34 cellular contexts compared by ENCODE assay signal in genomic region chr4:58564695-58565094, GRCh38.
"Had no signal": no experiment of that assay in that cellular context is flagged by ENCODE, and none has a peak within 500 bp of the region (broad histone marks: within the 10 kb centered on the region; RNA-seq: fewer than 3 reads in every experiment).

No MANE protein-coding gene starts in this region.

- H3K9me3 ChIP-seq: MG63, Peyer's patch had no signal

- H3K27me3 ChIP-seq: MG63, Peyer's patch, SJSA1 had no signal

- H3K4me3 ChIP-seq: MG63, Peyer's patch, SJSA1 had no signal

- H3K36me3 ChIP-seq: MG63, Peyer's patch, SJSA1, WERI-Rb-1 had no signal

- H3K27ac ChIP-seq: SJSA1, WERI-Rb-1 had no signal

- DNase-seq: activated CD4-positive, alpha-beta memory T cell treated with anti-CD3 and anti-CD28 coated beads, Interleukin-2, amount 10 ng/mL, durations not matched to agents 7 days and 5 days; activated CD4-positive, alpha-beta T cell treated with anti-CD3 and anti-CD28 coated beads for 1 hour; activated CD4-positive, alpha-beta T cell treated with anti-CD3 and anti-CD28 coated beads for 48 hours; activated CD4-positive, CD25-positive, alpha-beta regulatory T cell; activated CD8-positive, alpha-beta memory T cell treated with anti-CD3 and anti-CD28 coated beads for 24 hours; activated CD8-positive, alpha-beta memory T cell treated with anti-CD3 and anti-CD28 coated beads, Interleukin-2, amount 10 ng/mL, durations not matched to agents 7 days and 5 days; activated CD8-positive, alpha-beta memory T cell treated with anti-CD3 and anti-CD28 coated beads, Interleukin-2, amount 50 U/mL, for 48 hours; activated effector memory CD4-positive, alpha-beta T cell treated with Interleukin-2 at 50 U/mL for 16 hours; activated naive CD4-positive, alpha-beta T cell treated with anti-CD3 and anti-CD28 coated beads, Interleukin-2, amount 10 ng/mL, durations not matched to agents 7 days and 5 days; activated naive CD8-positive, alpha-beta T cell treated with anti-CD3 and anti-CD28 coated beads, Interleukin-2, amount 50 U/mL, for 24 hours; activated T-cell treated with anti-CD3 and anti-CD28 coated beads, Interleukin-2, amount 50 U/mL, for 48 hours; anterior cingulate cortex; caudate nucleus; cerebellar nuclear complex; Kasumi-1; KG1; MG63; MV-4-11; NCI-H1092; NCI-H1436 treated with DMSO at 0.1 percent for 48 hours; NCI-H1930; NCI-H2081 treated with DMSO at 0.1 percent for 48 hours; NCI-H2171; NCI-H446 treated with DMSO at 0.1 percent for 48 hours; NCI-H524; NK-92 treated with Interleukin-12 subunit alpha and Interleukin-12 subunit beta, amount 100 ng/mL, for 24 hours; PC-3; RPMI8226; SHP77 treated with DMSO at 0.1 percent for 48 hours; T1000; WERI-Rb-1 had no signal

- H3K4me1 ChIP-seq: Peyer's patch, SJSA1 had no signal

- ATAC-seq: activated CD8-positive, alpha-beta memory T cell treated with anti-CD3 and anti-CD28 coated beads, Interleukin-2, amount 10 ng/mL, durations not matched to agents 7 days and 5 days; activated naive CD8-positive, alpha-beta T cell treated with anti-CD3 and anti-CD28 coated beads, Interleukin-2, amount 50 U/mL, for 24 hours; PC-3; SK-N-SH treated with all-trans-retinoic acid at 6 μM for 48 hours had no signal
